Comparison of ENCODE assay signal across 8 cellular contexts in the genomic region with DNA sequence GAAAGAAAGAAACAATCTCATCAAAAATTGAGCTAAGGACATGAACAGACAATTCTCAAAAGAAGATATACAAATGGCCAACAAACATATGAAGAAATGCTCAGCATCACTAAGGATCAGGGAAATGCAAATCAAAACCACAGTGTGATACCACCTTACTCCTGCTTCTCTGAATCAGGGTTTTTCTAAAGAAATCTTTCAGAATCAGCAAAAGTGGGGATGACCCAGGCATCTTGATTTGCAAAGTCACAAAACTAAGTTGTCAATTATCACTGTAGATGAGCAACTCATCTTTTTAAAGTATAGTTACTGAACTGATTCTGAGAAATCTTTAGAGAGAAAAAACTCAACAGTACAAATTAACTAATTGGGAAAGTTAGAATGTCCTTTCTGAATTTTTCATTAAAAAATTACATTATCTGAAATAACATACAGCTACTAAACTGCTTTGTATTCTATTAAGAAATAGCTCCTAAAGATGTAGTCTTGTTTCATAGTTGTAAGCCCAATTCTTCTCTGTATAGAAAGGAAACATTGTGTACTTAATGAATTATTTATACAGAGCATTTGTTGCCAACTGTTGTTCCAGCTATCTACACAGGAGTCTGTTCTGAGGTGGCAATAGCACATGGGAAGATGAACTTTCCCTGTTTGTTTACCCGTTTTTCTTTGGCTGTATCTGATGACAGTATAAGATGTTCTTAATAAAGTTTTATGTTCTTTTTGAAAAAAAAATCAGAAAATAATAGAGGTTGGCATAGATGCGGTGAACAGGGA. TPM values are rescaled to one million over a fixed set of nuclear protein-coding genes. Genes with fewer than 3 reads are reported as not detected.
DNase-seq lines count a peak whose midpoint lies in the region; ATAC-seq, FAIRE-seq and TF ChIP-seq lines count a peak whose summit lies in the region.
"Not testable (repeated sequence)": the region's sequence is repeated elsewhere in the genome, so short reads cannot be mapped to it uniquely, and the experiment has no call there.

No MANE protein-coding gene starts in this region.

- H3K27me3 Mint-ChIP-seq in memory B cell = not testable (repeated sequence)

- FAIRE-seq in GM19239 (lab: Jason Lieb, UNC) (peak; percentile 94), bronchial epithelial cell (lab: Jason Lieb, UNC) (peak; percentile 55)

- not testable (repeated sequence) for H3K9ac ChIP-seq in MM.1S (ENCODE audit: low read length)

- H3F3A ChIP-seq in MM.1S (ENCODE audit: insufficient read depth, low read length) = not testable (repeated sequence)

- peaks cover 30% of the 10 kb centered on the region for H3K4me1 Mint-ChIP-seq in memory B cell

- not testable (repeated sequence) for H3K79me2 ChIP-seq in MM.1S (ENCODE audit: low read length)

- not testable (repeated sequence) for H3K4me1 ChIP-seq in MM.1S (ENCODE audit: low read length); prostate gland (replicated peaks)

- TF ChIP-seq CTCF in MM.1S (IDR thresholded peaks at IDR 0.05; ENCODE audit: low read length); VCaP (conservative IDR thresholded peaks at IDR 0.05); bronchial epithelial cell (IDR thresholded peaks at IDR 0.05; ENCODE audit: insufficient read depth, low read length, severe bottlenecking); prostate gland (IDR thresholded peaks at IDR 0.05): not testable (repeated sequence)

- peak overlapping the region; percentile 38 for H3K4me3 Mint-ChIP-seq in memory B cell

- not testable (repeated sequence) for H3K27ac ChIP-seq in MM.1S (ENCODE audit: low read length)
- peak overlapping the region; percentile 65 for H3K27ac ChIP-seq in VCaP
- peak overlapping the region in 1 of 2 donors; percentile 46 for H3K27ac ChIP-seq in prostate gland

- not testable (repeated sequence) for H3K9me3 ChIP-seq in MM.1S (replicated peaks; ENCODE audit: insufficient read depth, low read length); prostate gland

- 69% methylated on average over 2 of the region's 2 CpGs for WGBS in prostate gland

- H3K36me3 ChIP-seq in MM.1S (replicated peaks; ENCODE audit: insufficient read depth, low read length); bronchial epithelial cell (ENCODE audit: control insufficient read depth, insufficient read depth, low read length); prostate gland: not testable (repeated sequence)

- not testable (repeated sequence) for H3K4me3 ChIP-seq in MM.1S (ENCODE audit: low read length); bronchial epithelial cell (ENCODE audit: low read depth, low read length); prostate gland

- not testable (repeated sequence) for H3K9me2 ChIP-seq in MM.1S (replicated peaks; ENCODE audit: insufficient read depth, low read length)

- not testable (repeated sequence) for H3K4me2 ChIP-seq in MM.1S (ENCODE audit: low read depth, low read length)

- not testable (repeated sequence) for H3K9me3 Mint-ChIP-seq in memory B cell

- DNase-seq in Ammon's horn (ENCODE audit: low spot score) (peak; percentile 24), MM.1S (peak; percentile 50), prostate gland (ENCODE audit: low spot score) (peak; percentile 17), superior temporal gyrus (ENCODE audit: extremely low spot score) (peak; percentile 34)
- not testable (repeated sequence) for DNase-seq in GM19239 (ENCODE audit: insufficient read length, low spot score); bronchial epithelial cell (ENCODE audit: low read depth); memory B cell (ENCODE audit: low spot score in 2 of 2)

- H3K27ac Mint-ChIP-seq in memory B cell = not testable (repeated sequence)

- ATAC-seq in memory B cell (ENCODE audit: low read depth) = not testable (repeated sequence)

- H4K20me1 ChIP-seq in MM.1S (ENCODE audit: insufficient read depth, low read length) = not testable (repeated sequence)

- not testable (repeated sequence) for H3K27me3 ChIP-seq in MM.1S (replicated peaks; ENCODE audit: insufficient read depth, low read length); bronchial epithelial cell (ENCODE audit: control insufficient read depth, insufficient read depth, low read length); prostate gland (replicated peaks; ENCODE audit: insufficient read depth)

- H3K36me3 Mint-ChIP-seq in memory B cell = peaks cover 12% of the 10 kb centered on the region

- intact Hi-C loops in prostate gland (cut with DNase I) = not testable (repeated sequence)

- H2AFZ ChIP-seq in MM.1S (ENCODE audit: low read length) = not testable (repeated sequence)

- not testable (repeated sequence) for TF ChIP-seq POLR2A in prostate gland (IDR thresholded peaks at IDR 0.05)

RNA-seq across cellular contexts. Expression of a gene that starts 50.1 kb away (rescaled TPM):
- total RNA-seq in bronchial epithelial cell (0.26 and 0.38 TPM in 2 replicates), prostate gland (10 to 100 TPM; 14.6 to 18.2 TPM)

Comparison
In these comparisons a context has a peak if more than half of its experiments do, and no peak if none do; other contexts are left out.
1. RNA of a gene that starts 50.1 kb away (total RNA-seq): 14.6 to 18.2 TPM in prostate gland; 0.26 to 0.38 TPM in bronchial epithelial cell; every median in the first group is over 10 times any median in the second.